ENCODE assay signal across 9 cellular contexts in genomic region chr6:125812394-125813231, GRCh38. TPM values are rescaled to one million over a fixed set of nuclear protein-coding genes. Genes with fewer than 3 reads are reported as not detected.
DNase-seq lines count a peak whose midpoint lies in the region; ATAC-seq, FAIRE-seq and TF ChIP-seq lines count a peak whose summit lies in the region.
"Had no signal": no experiment of that assay in that cellular context is flagged by ENCODE, and none has a peak within 500 bp of the region (broad histone marks: within the 10 kb centered on the region; RNA-seq: fewer than 3 reads in every experiment).

No MANE protein-coding gene starts in this region.

- ATAC-seq in HG03442 (IDR thresholded peaks at IDR 0.05; ENCODE audit: unreplicated experiment) = no peak

- no peaks in the 10 kb centered on the region for H3K9me3 Mint-ChIP-seq in activated CD4-positive, alpha-beta T cell treated with anti-CD3 and anti-CD28 coated beads, Interleukin-2, amount 10 ng/mL, durations not matched to agents 7 days and 5 days
- no peaks in the 10 kb centered on the region for H3K9me3 Mint-ChIP-seq in endothelial cell (ENCODE audit: unreplicated experiment)
- H3K9me3 Mint-ChIP-seq: IgD-negative memory B cell had no signal

- DNase-seq in activated CD4-positive, alpha-beta T cell treated with anti-CD3 and anti-CD28 coated beads, Interleukin-2, amount 10 ng/mL, durations not matched to agents 7 days and 5 days = no peak
- DNase-seq in activated CD4-positive, alpha-beta T cell treated with anti-CD3 and anti-CD28 coated beads for 48 hours = no peak
- DNase-seq in astrocyte of the cerebellum (ENCODE audit: low read depth) = peak; percentile 94
- DNase-seq in kidney epithelial cell (ENCODE audit: low read depth) = peak; percentile 76
- peak; percentile 58 for DNase-seq in urothelium cell line (ENCODE audit: low spot score)
- no peak for DNase-seq in endothelial cell (ENCODE audit: low spot score)
- DNase-seq in mesenteric fat pad (ENCODE audit: low spot score) = no peak

- peak overlapping the region; percentile 0 for H3K4me3 ChIP-seq in astrocyte of the cerebellum (ENCODE audit: low read depth, low read length)
- no peak overlapping the region for H3K4me3 ChIP-seq in kidney epithelial cell (ENCODE audit: low read depth, low read length)

- no peaks in the 10 kb centered on the region for H3K36me3 ChIP-seq in kidney epithelial cell (ENCODE audit: control insufficient read depth, insufficient read depth, low read length)

- TF ChIP-seq CTCF in astrocyte of the cerebellum (IDR thresholded peaks at IDR 0.05; ENCODE audit: low read depth, low read length, missing control alignments) (no peak), kidney epithelial cell (IDR thresholded peaks at IDR 0.05; ENCODE audit: insufficient read depth, low read length, poor library complexity, severe bottlenecking) (no peak), endothelial cell (IDR thresholded peaks at IDR 0.05; ENCODE audit: unreplicated experiment) (no peak)

- POLR2A ChIA-PET in activated CD4-positive, alpha-beta T cell treated with anti-CD3 and anti-CD28 coated beads, Interleukin-2, amount 10 ng/mL, durations not matched to agents 7 days and 5 days (lab: Charles Lee) = no interaction called here

- peaks cover 48% of the 10 kb centered on the region for H3K36me3 Mint-ChIP-seq in activated CD4-positive, alpha-beta T cell treated with anti-CD3 and anti-CD28 coated beads, Interleukin-2, amount 10 ng/mL, durations not matched to agents 7 days and 5 days (ENCODE audit: low read depth)
- H3K36me3 Mint-ChIP-seq in endothelial cell (ENCODE audit: low read depth, unreplicated experiment) = peaks cover 4% of the 10 kb centered on the region

- no peak for FAIRE-seq in urothelium cell line (lab: Jason Lieb, UNC)

- CTCF ChIA-PET in activated CD4-positive, alpha-beta T cell treated with anti-CD3 and anti-CD28 coated beads, Interleukin-2, amount 10 ng/mL, durations not matched to agents 7 days and 5 days (lab: Charles Lee) = interaction anchor here (0.6 to 1.2 kb wide), 3 partner anchors 87 to 1173 kb away, joined by 3 to 4 read pairs (median 3); no protein-coding TSS in a partner anchor

- in situ Hi-C loops in astrocyte of the cerebellum (cut with HindIII; ENCODE audit: low sequenced_read_pairs) = no loop called here

- H3K4me3 Mint-ChIP-seq in activated CD4-positive, alpha-beta T cell treated with anti-CD3 and anti-CD28 coated beads, Interleukin-2, amount 10 ng/mL, durations not matched to agents 7 days and 5 days = no peak overlapping the region
- H3K4me3 Mint-ChIP-seq in endothelial cell (ENCODE audit: unreplicated experiment) = no peak overlapping the region

- no peaks in the 10 kb centered on the region for H3K27me3 Mint-ChIP-seq in activated CD4-positive, alpha-beta T cell treated with anti-CD3 and anti-CD28 coated beads, Interleukin-2, amount 10 ng/mL, durations not matched to agents 7 days and 5 days
- H3K27me3 Mint-ChIP-seq in endothelial cell (ENCODE audit: unreplicated experiment) = no peaks in the 10 kb centered on the region

- peaks cover 41% of the 10 kb centered on the region for H3K4me1 Mint-ChIP-seq in activated CD4-positive, alpha-beta T cell treated with anti-CD3 and anti-CD28 coated beads, Interleukin-2, amount 10 ng/mL, durations not matched to agents 7 days and 5 days
- H3K4me1 Mint-ChIP-seq in endothelial cell (ENCODE audit: unreplicated experiment) = peaks cover 21% of the 10 kb centered on the region

- no peaks in the 10 kb centered on the region for H3K27me3 ChIP-seq in kidney epithelial cell (ENCODE audit: control insufficient read depth, insufficient read depth, low read length)

- H3K27ac Mint-ChIP-seq in activated CD4-positive, alpha-beta T cell treated with anti-CD3 and anti-CD28 coated beads, Interleukin-2, amount 10 ng/mL, durations not matched to agents 7 days and 5 days = peak overlapping the region; percentile 43
- no peak overlapping the region for H3K27ac Mint-ChIP-seq in endothelial cell (ENCODE audit: unreplicated experiment)

RNA-seq across cellular contexts. Expression of gene NCOA7, which starts 21.9 kb away (rescaled TPM):
- 10 to 100 TPM; 43.2 to 53.1 TPM for total RNA-seq in activated CD4-positive, alpha-beta T cell treated with anti-CD3 and anti-CD28 coated beads, Interleukin-2, amount 10 ng/mL, durations not matched to agents 7 days and 5 days
- total RNA-seq in kidney epithelial cell (21.1 and 21.8 TPM in 2 replicates), endothelial cell (ENCODE audit: unreplicated experiment) (26.2 TPM), mesenteric fat pad (87.4 TPM)

Comparison
In these comparisons a context has a peak if more than half of its experiments do, and no peak if none do; other contexts are left out.
1. DNase-seq: peak in astrocyte of the cerebellum (single experiment), kidney epithelial cell (single experiment) and urothelium cell line (single experiment); none in activated CD4-positive, alpha-beta T cell treated with anti-CD3 and anti-CD28 coated beads, Interleukin-2, amount 10 ng/mL, durations not matched to agents 7 days and 5 days (single experiment), activated CD4-positive, alpha-beta T cell treated with anti-CD3 and anti-CD28 coated beads for 48 hours (single experiment), endothelial cell (single experiment) and mesenteric fat pad (single experiment).